In genomic region chr2:182592691-182593393, GRCh38 we compare ENCODE assay signal across 2 cellular contexts.
TF ChIP-seq lines count a peak whose summit lies in the region.

No MANE protein-coding gene starts in this region.

TF ChIP-seq in GM23338, 12 proteins besides CTCF, POLR2A, EP300 and RAD21:
- TF ChIP-seq, protein P1, sequence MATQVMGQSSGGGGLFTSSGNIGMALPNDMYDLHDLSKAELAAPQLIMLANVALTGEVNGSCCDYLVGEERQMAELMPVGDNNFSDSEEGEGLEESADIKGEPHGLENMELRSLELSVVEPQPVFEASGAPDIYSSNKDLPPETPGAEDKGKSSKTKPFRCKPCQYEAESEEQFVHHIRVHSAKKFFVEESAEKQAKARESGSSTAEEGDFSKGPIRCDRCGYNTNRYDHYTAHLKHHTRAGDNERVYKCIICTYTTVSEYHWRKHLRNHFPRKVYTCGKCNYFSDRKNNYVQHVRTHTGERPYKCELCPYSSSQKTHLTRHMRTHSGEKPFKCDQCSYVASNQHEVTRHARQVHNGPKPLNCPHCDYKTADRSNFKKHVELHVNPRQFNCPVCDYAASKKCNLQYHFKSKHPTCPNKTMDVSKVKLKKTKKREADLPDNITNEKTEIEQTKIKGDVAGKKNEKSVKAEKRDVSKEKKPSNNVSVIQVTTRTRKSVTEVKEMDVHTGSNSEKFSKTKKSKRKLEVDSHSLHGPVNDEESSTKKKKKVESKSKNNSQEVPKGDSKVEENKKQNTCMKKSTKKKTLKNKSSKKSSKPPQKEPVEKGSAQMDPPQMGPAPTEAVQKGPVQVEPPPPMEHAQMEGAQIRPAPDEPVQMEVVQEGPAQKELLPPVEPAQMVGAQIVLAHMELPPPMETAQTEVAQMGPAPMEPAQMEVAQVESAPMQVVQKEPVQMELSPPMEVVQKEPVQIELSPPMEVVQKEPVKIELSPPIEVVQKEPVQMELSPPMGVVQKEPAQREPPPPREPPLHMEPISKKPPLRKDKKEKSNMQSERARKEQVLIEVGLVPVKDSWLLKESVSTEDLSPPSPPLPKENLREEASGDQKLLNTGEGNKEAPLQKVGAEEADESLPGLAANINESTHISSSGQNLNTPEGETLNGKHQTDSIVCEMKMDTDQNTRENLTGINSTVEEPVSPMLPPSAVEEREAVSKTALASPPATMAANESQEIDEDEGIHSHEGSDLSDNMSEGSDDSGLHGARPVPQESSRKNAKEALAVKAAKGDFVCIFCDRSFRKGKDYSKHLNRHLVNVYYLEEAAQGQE (IDR thresholded peaks at IDR 0.05; ENCODE audit: unreplicated experiment), result no peak
- TF ChIP-seq POLR2AphosphoS5 (IDR thresholded peaks at IDR 0.05; ENCODE audit: low read depth), result no peak
- no peak for TF ChIP-seq EZH2 (IDR thresholded peaks at IDR 0.05; ENCODE audit: low read depth, unreplicated experiment)
- no peak for TF ChIP-seq ZNF114 (CRISPR knock-in tag; IDR thresholded peaks at IDR 0.05)
- TF ChIP-seq STAT1 (IDR thresholded peaks at IDR 0.05; ENCODE audit: unreplicated experiment), result no peak
- TF ChIP-seq EZH2phosphoT487 (IDR thresholded peaks at IDR 0.05; ENCODE audit: unreplicated experiment), result no peak
- no peak for TF ChIP-seq NANOG (IDR thresholded peaks at IDR 0.05; ENCODE audit: borderline replicate concordance)
- TF ChIP-seq ZNF462 (CRISPR knock-in tag; IDR thresholded peaks at IDR 0.05), result no peak
- no peak for TF ChIP-seq CREB1 (CRISPR knock-in tag; IDR thresholded peaks at IDR 0.05; ENCODE audit: low read depth)
- no peak for TF ChIP-seq JUNB (IDR thresholded peaks at IDR 0.05; ENCODE audit: unreplicated experiment)
- TF ChIP-seq, protein P2, sequence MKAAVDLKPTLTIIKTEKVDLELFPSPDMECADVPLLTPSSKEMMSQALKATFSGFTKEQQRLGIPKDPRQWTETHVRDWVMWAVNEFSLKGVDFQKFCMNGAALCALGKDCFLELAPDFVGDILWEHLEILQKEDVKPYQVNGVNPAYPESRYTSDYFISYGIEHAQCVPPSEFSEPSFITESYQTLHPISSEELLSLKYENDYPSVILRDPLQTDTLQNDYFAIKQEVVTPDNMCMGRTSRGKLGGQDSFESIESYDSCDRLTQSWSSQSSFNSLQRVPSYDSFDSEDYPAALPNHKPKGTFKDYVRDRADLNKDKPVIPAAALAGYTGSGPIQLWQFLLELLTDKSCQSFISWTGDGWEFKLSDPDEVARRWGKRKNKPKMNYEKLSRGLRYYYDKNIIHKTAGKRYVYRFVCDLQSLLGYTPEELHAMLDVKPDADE (IDR thresholded peaks at IDR 0.05), result no peak
- TF ChIP-seq ZNF331 (CRISPR knock-in tag; IDR thresholded peaks at IDR 0.05; ENCODE audit: low read depth), result no peak
TF ChIP-seq in GM23338: peak in this region for 0.

TF ChIP-seq in IMR-90, 13 proteins besides CTCF, POLR2A, EP300 and RAD21:
- no peak for TF ChIP-seq MXI1 (IDR thresholded peaks at IDR 0.05; ENCODE audit: borderline replicate concordance, low read depth, low read length)
- TF ChIP-seq, protein P3, sequence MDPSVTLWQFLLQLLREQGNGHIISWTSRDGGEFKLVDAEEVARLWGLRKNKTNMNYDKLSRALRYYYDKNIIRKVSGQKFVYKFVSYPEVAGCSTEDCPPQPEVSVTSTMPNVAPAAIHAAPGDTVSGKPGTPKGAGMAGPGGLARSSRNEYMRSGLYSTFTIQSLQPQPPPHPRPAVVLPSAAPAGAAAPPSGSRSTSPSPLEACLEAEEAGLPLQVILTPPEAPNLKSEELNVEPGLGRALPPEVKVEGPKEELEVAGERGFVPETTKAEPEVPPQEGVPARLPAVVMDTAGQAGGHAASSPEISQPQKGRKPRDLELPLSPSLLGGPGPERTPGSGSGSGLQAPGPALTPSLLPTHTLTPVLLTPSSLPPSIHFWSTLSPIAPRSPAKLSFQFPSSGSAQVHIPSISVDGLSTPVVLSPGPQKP (IDR thresholded peaks at IDR 0.05; ENCODE audit: borderline replicate concordance, low read depth, low read length), result no peak
